ENCODE assay signal across 20 cellular contexts in genomic region chr4:153252122-153252521, GRCh38. TPM values are rescaled to one million over a fixed set of nuclear protein-coding genes. Genes with fewer than 3 reads are reported as not detected.
DNase-seq lines count a peak whose midpoint lies in the region; ATAC-seq and TF ChIP-seq lines count a peak whose summit lies in the region.
"Had no signal": no experiment of that assay in that cellular context is flagged by ENCODE, and none has a peak within 500 bp of the region (broad histone marks: within the 10 kb centered on the region; RNA-seq: fewer than 3 reads in every experiment).

No MANE protein-coding gene starts in this region.

- peak; percentile 33 for ATAC-seq in GM18508 (IDR thresholded peaks at IDR 0.05; ENCODE audit: insufficient read depth, unreplicated experiment)
- ATAC-seq in GM21576 (IDR thresholded peaks at IDR 0.05; ENCODE audit: unreplicated experiment) = peak; percentile 37
- peak; percentile 60 for ATAC-seq in stimulated activated memory B cell treated with anti-CD40 and anti-IgM and Interleukin-4, amounts not matched to agents 10 μg/mL and 1 μg/mL and 100 μg/mL, for 72 hours
- ATAC-seq: lower lobe of right lung had no signal

- H3K4me3 ChIP-seq in OCI-LY7 (ENCODE audit: low read depth, low read length, poor library complexity, severe bottlenecking) (no peak overlapping the region), dorsolateral prefrontal cortex (no peak overlapping the region)
- H3K4me3 ChIP-seq: lower lobe of right lung, prostate gland had no signal

- H3K27ac ChIP-seq in OCI-LY7 (ENCODE audit: low read depth, low read length, poor library complexity, severe bottlenecking) (no peak overlapping the region), dorsolateral prefrontal cortex (peak overlapping the region in 15 of 59 donors; percentile 3 to 92 (median 83))
- H3K27ac ChIP-seq: lower lobe of right lung, neutrophil had no signal

- no peak overlapping the region for H3K4me2 ChIP-seq in OCI-LY7 (ENCODE audit: low read length)

- H3K79me2 ChIP-seq in OCI-LY7 (ENCODE audit: insufficient read depth, low read depth, low read length) = no peaks in the 10 kb centered on the region

- H3K27me3 ChIP-seq in dorsolateral prefrontal cortex = no peaks in the 10 kb centered on the region

- intact Hi-C loops in OCI-LY7 (cut with micrococcal nuclease; ENCODE audit: unreplicated experiment) = no loop called here
- intact Hi-C loops in dorsolateral prefrontal cortex (cut with DNase I) = no loop called here

- H3K4me3 Mint-ChIP-seq in stimulated activated memory B cell treated with anti-CD40 and anti-IgM and Interleukin-4, amounts not matched to agents 10 μg/mL and 1 μg/mL and 100 μg/mL, for 72 hours = no peak overlapping the region
- H3K4me3 Mint-ChIP-seq: activated naive CD4-positive, alpha-beta T cell treated with anti-CD3 and anti-CD28 coated beads, Interleukin-2, amount 50 U/mL, for 24 hours; dendritic cell treated with granulocyte-macrophage colony-stimulating factor and Interleukin-4, amounts not matched to agents 40 ng/mL and 50 ng/mL, for 4 days had no signal

- no TSS peak for BruUV-seq in OCI-LY7 (replicated peaks; lab: Mats Ljungman, UMichigan)

- no peaks in the 10 kb centered on the region for H3K36me3 Mint-ChIP-seq in stimulated activated memory B cell treated with anti-CD40 and anti-IgM and Interleukin-4, amounts not matched to agents 10 μg/mL and 1 μg/mL and 100 μg/mL, for 72 hours
- H3K36me3 Mint-ChIP-seq: activated naive CD4-positive, alpha-beta T cell treated with anti-CD3 and anti-CD28 coated beads, Interleukin-2, amount 50 U/mL, for 24 hours had no signal

- no peaks in the 10 kb centered on the region for H4K20me1 ChIP-seq in OCI-LY7 (ENCODE audit: insufficient read depth, low read length)

- DNase-seq in OCI-LY7 (ENCODE audit: low spot score) = peak; percentile 21
- no peak for DNase-seq in OCI-M2 (lab: John Stamatoyannopoulos, UW; ENCODE audit: unreplicated experiment)
- DNase-seq in NCI-H146 (lab: John Stamatoyannopoulos, UW) = no peak
- no peak for DNase-seq in dorsolateral prefrontal cortex
- DNase-seq: activated CD4-positive, alpha-beta T cell treated with anti-CD3 and anti-CD28 coated beads for 1 hour; activated CD8-positive, alpha-beta memory T cell treated with anti-CD3 and anti-CD28 coated beads for 24 hours; activated T-cell treated with anti-CD3 and anti-CD28 coated beads, Interleukin-2, amount 50 U/mL, for 48 hours; anterior cingulate cortex; DMS 273 treated with DMSO at 0.1 percent for 48 hours; kidney; lower lobe of right lung; NCI-H1436; NCI-H526 treated with DMSO at 0.1 percent for 48 hours had no signal

- POLR2A ChIA-PET in OCI-LY7 (lab: Charles Lee) = interaction anchor here (0.6 to 0.8 kb wide), 3 partner anchors 12 to 847 kb away, joined by 3 to 7 read pairs (median 4); no protein-coding TSS in a partner anchor

- H3K27ac Mint-ChIP-seq in stimulated activated memory B cell treated with anti-CD40 and anti-IgM and Interleukin-4, amounts not matched to agents 10 μg/mL and 1 μg/mL and 100 μg/mL, for 72 hours = no peak overlapping the region
- H3K27ac Mint-ChIP-seq: activated naive CD4-positive, alpha-beta T cell treated with anti-CD3 and anti-CD28 coated beads, Interleukin-2, amount 50 U/mL, for 24 hours; dendritic cell treated with granulocyte-macrophage colony-stimulating factor and Interleukin-4, amounts not matched to agents 40 ng/mL and 50 ng/mL, for 4 days had no signal

- H2AFZ ChIP-seq in OCI-LY7 (ENCODE audit: low read length) = no peak overlapping the region

- CTCF ChIA-PET in OCI-LY7 (lab: Charles Lee; ENCODE audit: unreplicated experiment) = no interaction called here

- H3K9me3 ChIP-seq in OCI-LY7 (ENCODE audit: low read length) = no peaks in the 10 kb centered on the region
- H3K9me3 ChIP-seq: lower lobe of right lung, neutrophil, prostate gland had no signal

- no peak for TF ChIP-seq CTCF in OCI-LY7 (conservative IDR thresholded peaks at IDR 0.05; ENCODE audit: low read length)
- TF ChIP-seq CTCF in dorsolateral prefrontal cortex (IDR thresholded peaks at IDR 0.05 in 54 of 56, conservative IDR thresholded peaks at IDR 0.05 in 2 of 56; ENCODE audit: low read depth in 1 of 56, partially characterized antibody in 56 of 56) = no peak

- no peaks in the 10 kb centered on the region for H3K9me2 ChIP-seq in OCI-LY7 (ENCODE audit: insufficient read depth, low read length)

- H3K4me1 ChIP-seq in OCI-LY7 (ENCODE audit: insufficient read depth, low read length, poor library complexity, severe bottlenecking) = peaks cover 12% of the 10 kb centered on the region
- H3K4me1 ChIP-seq: prostate gland had no signal

- peaks cover 18% of the 10 kb centered on the region for H3K27me3 Mint-ChIP-seq in stimulated activated memory B cell treated with anti-CD40 and anti-IgM and Interleukin-4, amounts not matched to agents 10 μg/mL and 1 μg/mL and 100 μg/mL, for 72 hours

- no peaks in the 10 kb centered on the region for H3K36me3 ChIP-seq in OCI-LY7 (ENCODE audit: insufficient read depth, low read length)
- H3K36me3 ChIP-seq: lower lobe of right lung, neutrophil, prostate gland had no signal

- peaks cover 26% of the 10 kb centered on the region for H3K4me1 Mint-ChIP-seq in stimulated activated memory B cell treated with anti-CD40 and anti-IgM and Interleukin-4, amounts not matched to agents 10 μg/mL and 1 μg/mL and 100 μg/mL, for 72 hours

- H3K9me3 Mint-ChIP-seq in stimulated activated memory B cell treated with anti-CD40 and anti-IgM and Interleukin-4, amounts not matched to agents 10 μg/mL and 1 μg/mL and 100 μg/mL, for 72 hours = no peaks in the 10 kb centered on the region
- H3K9me3 Mint-ChIP-seq: activated naive CD4-positive, alpha-beta T cell treated with anti-CD3 and anti-CD28 coated beads, Interleukin-2, amount 50 U/mL, for 24 hours; dendritic cell treated with granulocyte-macrophage colony-stimulating factor and Interleukin-4, amounts not matched to agents 40 ng/mL and 50 ng/mL, for 4 days had no signal

RNA-seq across cellular contexts. Expression of gene TRIM2, which starts 47.9 kb away (rescaled TPM):
- 0.06 and 0.46 TPM in 2 replicates for total RNA-seq in OCI-LY7 (2014; rRNA removed; shearing (Covaris generic))
- total RNA-seq in OCI-LY7 (2022) = 0.29 TPM in 1 of 2 replicates, not detected in the other
- 100 to 1,000 TPM; 287 to 703 (median 456) TPM for total RNA-seq in dorsolateral prefrontal cortex

Comparison
In these comparisons a context has a peak if more than half of its experiments do, and no peak if none do; other contexts are left out.
1. RNA of gene TRIM2, which starts 47.9 kb away (total RNA-seq): 287 to 703 TPM in dorsolateral prefrontal cortex; 0.06 to 0.46 TPM in OCI-LY7; every median in the first group is over 100 times any median in the second.
2. Peak in every context shown above with its lines, with median percentiles within 50 percentile points of each other: ATAC-seq.